In the genomic region with DNA sequence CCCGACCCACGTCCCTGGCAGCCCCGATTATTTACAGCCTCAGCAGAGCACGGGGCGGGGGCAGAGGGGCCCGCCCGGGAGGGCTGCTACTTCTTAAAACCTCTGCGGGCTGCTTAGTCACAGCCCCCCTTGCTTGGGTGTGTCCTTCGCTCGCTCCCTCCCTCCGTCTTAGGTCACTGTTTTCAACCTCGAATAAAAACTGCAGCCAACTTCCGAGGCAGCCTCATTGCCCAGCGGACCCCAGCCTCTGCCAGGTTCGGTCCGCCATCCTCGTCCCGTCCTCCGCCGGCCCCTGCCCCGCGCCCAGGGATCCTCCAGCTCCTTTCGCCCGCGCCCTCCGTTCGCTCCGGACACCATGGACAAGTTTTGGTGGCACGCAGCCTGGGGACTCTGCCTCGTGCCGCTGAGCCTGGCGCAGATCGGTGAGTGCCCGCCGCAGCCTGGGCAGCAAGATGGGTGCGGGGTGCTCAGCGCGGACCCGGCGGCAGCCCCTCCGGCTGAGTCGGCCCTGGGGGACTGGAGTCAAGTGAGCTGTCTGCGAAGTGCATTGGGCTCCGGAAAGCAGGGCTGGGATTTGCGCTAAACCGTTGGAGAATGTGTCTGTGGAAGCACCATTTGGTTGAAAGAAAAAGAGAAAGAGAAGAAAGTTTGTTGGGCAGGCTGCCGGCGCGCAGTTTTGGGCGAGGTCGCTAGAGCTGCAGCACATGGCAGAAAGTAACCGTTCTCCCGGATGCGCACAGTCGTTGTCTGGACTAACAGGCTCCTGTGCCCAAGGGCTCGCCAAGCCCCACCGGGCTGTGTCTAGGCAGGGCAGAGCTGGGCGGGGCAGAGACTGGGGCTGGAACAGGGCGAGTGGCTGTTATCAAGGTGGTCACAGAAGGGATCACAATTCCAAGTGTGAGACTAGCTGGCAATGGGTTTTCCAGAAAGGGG, we compare ENCODE assay signal across 1 cellular context.
A peak's percentile ranks its signal among the peaks of the same experiment; 100 is the strongest.
TF ChIP-seq lines count a peak whose summit lies in the region.

A gene (plus strand): TSS at position 223 of the 933 bp plus-strand sequence. CDS start 133 bp downstream, at position 356.

TF ChIP-seq in K562, 482 proteins besides CTCF, POLR2A, EP300 and RAD21 (continued from another document):
- TF ChIP-seq, protein P1, sequence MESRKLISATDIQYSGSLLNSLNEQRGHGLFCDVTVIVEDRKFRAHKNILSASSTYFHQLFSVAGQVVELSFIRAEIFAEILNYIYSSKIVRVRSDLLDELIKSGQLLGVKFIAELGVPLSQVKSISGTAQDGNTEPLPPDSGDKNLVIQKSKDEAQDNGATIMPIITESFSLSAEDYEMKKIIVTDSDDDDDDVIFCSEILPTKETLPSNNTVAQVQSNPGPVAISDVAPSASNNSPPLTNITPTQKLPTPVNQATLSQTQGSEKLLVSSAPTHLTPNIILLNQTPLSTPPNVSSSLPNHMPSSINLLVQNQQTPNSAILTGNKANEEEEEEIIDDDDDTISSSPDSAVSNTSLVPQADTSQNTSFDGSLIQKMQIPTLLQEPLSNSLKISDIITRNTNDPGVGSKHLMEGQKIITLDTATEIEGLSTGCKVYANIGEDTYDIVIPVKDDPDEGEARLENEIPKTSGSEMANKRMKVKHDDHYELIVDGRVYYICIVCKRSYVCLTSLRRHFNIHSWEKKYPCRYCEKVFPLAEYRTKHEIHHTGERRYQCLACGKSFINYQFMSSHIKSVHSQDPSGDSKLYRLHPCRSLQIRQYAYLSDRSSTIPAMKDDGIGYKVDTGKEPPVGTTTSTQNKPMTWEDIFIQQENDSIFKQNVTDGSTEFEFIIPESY (CRISPR knock-in tag; IDR thresholded peaks at IDR 0.05): peak; percentile 28; the same call in 1 of the 2 replicates
- TF ChIP-seq CREB1 (IDR thresholded peaks at IDR 0.05) (no peak), CREB1 (CRISPR knock-in tag; IDR thresholded peaks at IDR 0.05) (0 out of 2 replicates have a peak, but pooled peaks have one; percentile 31), BACH1 (tag; IDR thresholded peaks at IDR 0.05) (no peak), POLR2AphosphoS5 (IDR thresholded peaks at IDR 0.05; ENCODE audit: control insufficient read depth, insufficient read depth, low read depth, low read length) (no peak), ZNF12 (CRISPR knock-in tag; IDR thresholded peaks at IDR 0.05) (peak; percentile 63; the same call in 1 of the 2 replicates), NR2F6 (CRISPR knock-in tag; IDR thresholded peaks at IDR 0.05) (no peak), KAT2B (IDR thresholded peaks at IDR 0.05; ENCODE audit: low read depth, low read length) (no peak), SP1 (CRISPR knock-in tag; IDR thresholded peaks at IDR 0.05) (peak; percentile 28; the same call in 1 of the 2 replicates), HDAC6 (IDR thresholded peaks at IDR 0.05; ENCODE audit: low read depth, low read length) (0 out of 2 replicates have a peak, but pooled peaks have one; percentile 11), NFIC (IDR thresholded peaks at IDR 0.05) (no peak), RBFOX2 (IDR thresholded peaks at IDR 0.05; ENCODE audit: low read depth, low read length) (peak; percentile 48), POLR2G (IDR thresholded peaks at IDR 0.05; ENCODE audit: low read depth, low read length) (0 out of 2 replicates have a peak, but pooled peaks have one; percentile 34), KAT7 (CRISPR knock-in tag; IDR thresholded peaks at IDR 0.05; ENCODE audit: borderline replicate concordance) (0 out of 2 replicates have a peak, but pooled peaks have one; percentile 59), PHF8 (IDR thresholded peaks at IDR 0.05; ENCODE audit: borderline replicate concordance, low read length) (peak; percentile 24; the same call in 1 of the 2 replicates), JUN (IDR thresholded peaks at IDR 0.05; ENCODE audit: borderline replicate concordance, low read depth, low read length) (no peak), JUN (CRISPR knock-in tag; IDR thresholded peaks at IDR 0.05; ENCODE audit: borderline replicate concordance) (0 out of 2 replicates have a peak, but pooled peaks have one; percentile 35), NR4A1 (CRISPR knock-in tag; IDR thresholded peaks at IDR 0.05) (no peak), NR4A1 (tag; IDR thresholded peaks at IDR 0.05) (no peak), FOXA3 (CRISPR knock-in tag; conservative IDR thresholded peaks at IDR 0.05 in 1 of 2, IDR thresholded peaks at IDR 0.05 in 1 of 2) (peak in 1 of 2 experiments; percentile 61; a peak in 1 of 4 replicates), PHF20 (IDR thresholded peaks at IDR 0.05; ENCODE audit: partially characterized antibody) (no peak), YY1 (IDR thresholded peaks at IDR 0.05; ENCODE audit: borderline replicate concordance in 1 of 3, control insufficient read depth in 1 of 3, extremely low read depth in 1 of 3, insufficient read depth in 3 of 3, insufficient read length in 1 of 3, insufficient replicate concordance in 2 of 3, low read depth in 1 of 3, low read length in 2 of 3) (no peak), KDM5B (IDR thresholded peaks at IDR 0.05; ENCODE audit: insufficient replicate concordance, low read depth, low read length) (peak; percentile 32), ZFX (CRISPR knock-in tag; IDR thresholded peaks at IDR 0.05) (peak; percentile 56), ZBTB1 (CRISPR knock-in tag; IDR thresholded peaks at IDR 0.05; ENCODE audit: borderline replicate concordance, low read depth) (0 out of 2 replicates have a peak, but pooled peaks have one; percentile 38), FOXK1 (CRISPR knock-in tag; IDR thresholded peaks at IDR 0.05; ENCODE audit: borderline replicate concordance) (peak; percentile 50; the same call in 1 of the 2 replicates)
- TF ChIP-seq, protein P2, sequence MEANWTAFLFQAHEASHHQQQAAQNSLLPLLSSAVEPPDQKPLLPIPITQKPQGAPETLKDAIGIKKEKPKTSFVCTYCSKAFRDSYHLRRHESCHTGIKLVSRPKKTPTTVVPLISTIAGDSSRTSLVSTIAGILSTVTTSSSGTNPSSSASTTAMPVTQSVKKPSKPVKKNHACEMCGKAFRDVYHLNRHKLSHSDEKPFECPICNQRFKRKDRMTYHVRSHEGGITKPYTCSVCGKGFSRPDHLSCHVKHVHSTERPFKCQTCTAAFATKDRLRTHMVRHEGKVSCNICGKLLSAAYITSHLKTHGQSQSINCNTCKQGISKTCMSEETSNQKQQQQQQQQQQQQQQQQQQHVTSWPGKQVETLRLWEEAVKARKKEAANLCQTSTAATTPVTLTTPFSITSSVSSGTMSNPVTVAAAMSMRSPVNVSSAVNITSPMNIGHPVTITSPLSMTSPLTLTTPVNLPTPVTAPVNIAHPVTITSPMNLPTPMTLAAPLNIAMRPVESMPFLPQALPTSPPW (CRISPR knock-in tag; IDR thresholded peaks at IDR 0.05): peak; percentile 73
- TF ChIP-seq, protein P3, sequence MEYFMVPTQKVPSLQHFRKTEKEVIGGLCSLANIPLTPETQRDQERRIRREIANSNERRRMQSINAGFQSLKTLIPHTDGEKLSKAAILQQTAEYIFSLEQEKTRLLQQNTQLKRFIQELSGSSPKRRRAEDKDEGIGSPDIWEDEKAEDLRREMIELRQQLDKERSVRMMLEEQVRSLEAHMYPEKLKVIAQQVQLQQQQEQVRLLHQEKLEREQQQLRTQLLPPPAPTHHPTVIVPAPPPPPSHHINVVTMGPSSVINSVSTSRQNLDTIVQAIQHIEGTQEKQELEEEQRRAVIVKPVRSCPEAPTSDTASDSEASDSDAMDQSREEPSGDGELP (CRISPR knock-in tag; IDR thresholded peaks at IDR 0.05; ENCODE audit: borderline replicate concordance): peak; percentile 7; the same call in 1 of the 2 replicates
- TF ChIP-seq, protein P4, sequence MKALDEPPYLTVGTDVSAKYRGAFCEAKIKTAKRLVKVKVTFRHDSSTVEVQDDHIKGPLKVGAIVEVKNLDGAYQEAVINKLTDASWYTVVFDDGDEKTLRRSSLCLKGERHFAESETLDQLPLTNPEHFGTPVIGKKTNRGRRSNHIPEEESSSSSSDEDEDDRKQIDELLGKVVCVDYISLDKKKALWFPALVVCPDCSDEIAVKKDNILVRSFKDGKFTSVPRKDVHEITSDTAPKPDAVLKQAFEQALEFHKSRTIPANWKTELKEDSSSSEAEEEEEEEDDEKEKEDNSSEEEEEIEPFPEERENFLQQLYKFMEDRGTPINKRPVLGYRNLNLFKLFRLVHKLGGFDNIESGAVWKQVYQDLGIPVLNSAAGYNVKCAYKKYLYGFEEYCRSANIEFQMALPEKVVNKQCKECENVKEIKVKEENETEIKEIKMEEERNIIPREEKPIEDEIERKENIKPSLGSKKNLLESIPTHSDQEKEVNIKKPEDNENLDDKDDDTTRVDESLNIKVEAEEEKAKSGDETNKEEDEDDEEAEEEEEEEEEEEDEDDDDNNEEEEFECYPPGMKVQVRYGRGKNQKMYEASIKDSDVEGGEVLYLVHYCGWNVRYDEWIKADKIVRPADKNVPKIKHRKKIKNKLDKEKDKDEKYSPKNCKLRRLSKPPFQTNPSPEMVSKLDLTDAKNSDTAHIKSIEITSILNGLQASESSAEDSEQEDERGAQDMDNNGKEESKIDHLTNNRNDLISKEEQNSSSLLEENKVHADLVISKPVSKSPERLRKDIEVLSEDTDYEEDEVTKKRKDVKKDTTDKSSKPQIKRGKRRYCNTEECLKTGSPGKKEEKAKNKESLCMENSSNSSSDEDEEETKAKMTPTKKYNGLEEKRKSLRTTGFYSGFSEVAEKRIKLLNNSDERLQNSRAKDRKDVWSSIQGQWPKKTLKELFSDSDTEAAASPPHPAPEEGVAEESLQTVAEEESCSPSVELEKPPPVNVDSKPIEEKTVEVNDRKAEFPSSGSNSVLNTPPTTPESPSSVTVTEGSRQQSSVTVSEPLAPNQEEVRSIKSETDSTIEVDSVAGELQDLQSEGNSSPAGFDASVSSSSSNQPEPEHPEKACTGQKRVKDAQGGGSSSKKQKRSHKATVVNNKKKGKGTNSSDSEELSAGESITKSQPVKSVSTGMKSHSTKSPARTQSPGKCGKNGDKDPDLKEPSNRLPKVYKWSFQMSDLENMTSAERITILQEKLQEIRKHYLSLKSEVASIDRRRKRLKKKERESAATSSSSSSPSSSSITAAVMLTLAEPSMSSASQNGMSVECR (CRISPR knock-in tag; IDR thresholded peaks at IDR 0.05): peak; percentile 38; the same call in 1 of the 2 replicates
- TF ChIP-seq, protein P5, sequence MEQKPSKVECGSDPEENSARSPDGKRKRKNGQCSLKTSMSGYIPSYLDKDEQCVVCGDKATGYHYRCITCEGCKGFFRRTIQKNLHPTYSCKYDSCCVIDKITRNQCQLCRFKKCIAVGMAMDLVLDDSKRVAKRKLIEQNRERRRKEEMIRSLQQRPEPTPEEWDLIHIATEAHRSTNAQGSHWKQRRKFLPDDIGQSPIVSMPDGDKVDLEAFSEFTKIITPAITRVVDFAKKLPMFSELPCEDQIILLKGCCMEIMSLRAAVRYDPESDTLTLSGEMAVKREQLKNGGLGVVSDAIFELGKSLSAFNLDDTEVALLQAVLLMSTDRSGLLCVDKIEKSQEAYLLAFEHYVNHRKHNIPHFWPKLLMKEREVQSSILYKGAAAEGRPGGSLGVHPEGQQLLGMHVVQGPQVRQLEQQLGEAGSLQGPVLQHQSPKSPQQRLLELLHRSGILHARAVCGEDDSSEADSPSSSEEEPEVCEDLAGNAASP (IDR thresholded peaks at IDR 0.05): no peak
- TF ChIP-seq, protein P6, sequence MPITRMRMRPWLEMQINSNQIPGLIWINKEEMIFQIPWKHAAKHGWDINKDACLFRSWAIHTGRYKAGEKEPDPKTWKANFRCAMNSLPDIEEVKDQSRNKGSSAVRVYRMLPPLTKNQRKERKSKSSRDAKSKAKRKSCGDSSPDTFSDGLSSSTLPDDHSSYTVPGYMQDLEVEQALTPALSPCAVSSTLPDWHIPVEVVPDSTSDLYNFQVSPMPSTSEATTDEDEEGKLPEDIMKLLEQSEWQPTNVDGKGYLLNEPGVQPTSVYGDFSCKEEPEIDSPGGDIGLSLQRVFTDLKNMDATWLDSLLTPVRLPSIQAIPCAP (CRISPR knock-in tag; IDR thresholded peaks at IDR 0.05; ENCODE audit: borderline replicate concordance): no peak
- TF ChIP-seq, protein P7, sequence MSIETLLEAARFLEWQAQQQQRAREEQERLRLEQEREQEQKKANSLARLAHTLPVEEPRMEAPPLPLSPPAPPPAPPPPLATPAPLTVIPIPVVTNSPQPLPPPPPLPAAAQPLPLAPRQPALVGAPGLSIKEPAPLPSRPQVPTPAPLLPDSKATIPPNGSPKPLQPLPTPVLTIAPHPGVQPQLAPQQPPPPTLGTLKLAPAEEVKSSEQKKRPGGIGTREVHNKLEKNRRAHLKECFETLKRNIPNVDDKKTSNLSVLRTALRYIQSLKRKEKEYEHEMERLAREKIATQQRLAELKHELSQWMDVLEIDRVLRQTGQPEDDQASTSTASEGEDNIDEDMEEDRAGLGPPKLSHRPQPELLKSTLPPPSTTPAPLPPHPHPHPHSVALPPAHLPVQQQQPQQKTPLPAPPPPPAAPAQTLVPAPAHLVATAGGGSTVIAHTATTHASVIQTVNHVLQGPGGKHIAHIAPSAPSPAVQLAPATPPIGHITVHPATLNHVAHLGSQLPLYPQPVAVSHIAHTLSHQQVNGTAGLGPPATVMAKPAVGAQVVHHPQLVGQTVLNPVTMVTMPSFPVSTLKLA (conservative IDR thresholded peaks at IDR 0.05): no peak
